20 cellular contexts compared by ENCODE assay signal in the genomic region with DNA sequence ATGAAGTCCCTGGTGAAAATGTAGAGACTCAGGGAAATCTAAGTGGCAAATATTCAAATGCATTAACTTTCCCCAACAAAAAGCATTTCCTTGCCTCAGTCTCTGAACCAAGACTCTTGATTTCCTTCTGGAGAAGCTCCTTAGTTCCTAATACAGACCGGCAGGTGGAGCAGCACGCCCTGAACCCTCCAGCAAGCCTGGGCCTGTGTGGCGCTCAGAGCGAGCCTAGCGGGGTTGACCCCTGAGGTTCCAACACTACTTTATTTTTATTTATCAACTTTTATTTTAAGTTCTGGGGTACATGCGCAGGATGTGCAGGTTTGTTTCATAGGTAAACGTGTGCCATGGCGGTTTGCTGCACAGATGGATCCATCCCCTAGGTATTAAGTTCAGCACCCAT. TPM values are rescaled to one million over a fixed set of nuclear protein-coding genes. Genes with fewer than 3 reads are reported as not detected.
A peak's percentile ranks its signal among the peaks of the same experiment; 100 is the strongest.
DNase-seq lines count a peak whose midpoint lies in the region; TF ChIP-seq lines count a peak whose summit lies in the region.
"Had no signal": no experiment of that assay in that cellular context is flagged by ENCODE, and none has a peak within 500 bp of the region (broad histone marks: within the 10 kb centered on the region; RNA-seq: fewer than 3 reads in every experiment).

No MANE protein-coding gene starts in this region.

- in situ Hi-C loops in T47D (cut with HindIII; ENCODE audit: low pct_unique_long_range_greater_than_20kb, low sequenced_read_pairs) = no loop called here

- H2AFZ ChIP-seq in PC-9 = no peak overlapping the region

- H3K4me3 ChIP-seq in PC-9 (no peak overlapping the region), endodermal cell (ENCODE audit: low read length) (no peak overlapping the region), tibial artery (no peak overlapping the region)
- H3K4me3 ChIP-seq in effector memory CD4-positive, alpha-beta T cell (ENCODE audit: insufficient read depth, low read depth, low read length, poor library complexity, severe bottlenecking) = no peak overlapping the region
- H3K4me3 ChIP-seq: A549, BLaER1, HAP-1 had no signal

- no peaks in the 10 kb centered on the region for H3K4me1 ChIP-seq in PC-9 (replicated peaks; ENCODE audit: insufficient read depth)
- H3K4me1 ChIP-seq in endodermal cell (ENCODE audit: control insufficient read depth, insufficient read depth, low read length) = no peaks in the 10 kb centered on the region
- no peaks in the 10 kb centered on the region for H3K4me1 ChIP-seq in effector memory CD4-positive, alpha-beta T cell (ENCODE audit: control insufficient read depth, insufficient read depth, low read length, poor library complexity, severe bottlenecking)
- H3K4me1 ChIP-seq in tibial artery = no peaks in the 10 kb centered on the region
- H3K4me1 ChIP-seq: A549, BLaER1, HAP-1 had no signal

- POLR2A ChIA-PET in MCF 10A (lab: Yijun Ruan, JAX) = no interaction called here
- POLR2A ChIA-PET in PC-9 (lab: Charles Lee; ENCODE audit: unreplicated experiment) = no interaction called here

- H3K9me3 Mint-ChIP-seq in MCF 10A (ENCODE audit: unreplicated experiment) (peaks cover 16% of the 10 kb centered on the region), endodermal cell (peaks cover 8% of the 10 kb centered on the region)

- intact Hi-C loops in MCF 10A (cut with micrococcal nuclease) = no loop called here
- intact Hi-C loops in PC-9 (cut with micrococcal nuclease; ENCODE audit: unreplicated experiment) = no loop called here
- intact Hi-C loops in tibial artery (cut with DNase I; ENCODE audit: low total_unique reads) = no loop called here

- H3K27me3 Mint-ChIP-seq in MCF 10A (ENCODE audit: insufficient read depth, unreplicated experiment) = no peaks in the 10 kb centered on the region
- no peaks in the 10 kb centered on the region for H3K27me3 Mint-ChIP-seq in endodermal cell (ENCODE audit: insufficient read depth)
- H3K27me3 Mint-ChIP-seq: CD4-positive, alpha-beta memory T cell had no signal

- no peaks in the 10 kb centered on the region for H3K9me2 ChIP-seq in PC-9 (ENCODE audit: insufficient read depth)

- H3K9me3 ChIP-seq in PC-9 (ENCODE audit: insufficient read depth, low read depth) = no peaks in the 10 kb centered on the region
- H3K9me3 ChIP-seq in endodermal cell (ENCODE audit: control insufficient read depth, low read length) = no peaks in the 10 kb centered on the region
- H3K9me3 ChIP-seq in effector memory CD4-positive, alpha-beta T cell (ENCODE audit: control insufficient read depth, low read length) = no peaks in the 10 kb centered on the region
- peaks cover 0 to 5% (median 0%) of the 10 kb centered on the region in 3 donors for H3K9me3 ChIP-seq in tibial artery
- H3K9me3 ChIP-seq: A549, BLaER1, HAP-1 had no signal

- no peak overlapping the region for H3K4me3 Mint-ChIP-seq in MCF 10A (ENCODE audit: unreplicated experiment)
- H3K4me3 Mint-ChIP-seq in endodermal cell = no peak overlapping the region
- H3K4me3 Mint-ChIP-seq: CD14-positive monocyte; CD4-positive, alpha-beta memory T cell had no signal

- H3K9ac ChIP-seq in endodermal cell (ENCODE audit: extremely low read depth, low read length, poor library complexity, severe bottlenecking) = no peak overlapping the region
- H3K9ac ChIP-seq: BLaER1 had no signal

- no peak overlapping the region for H3K27ac ChIP-seq in PC-9
- no peak overlapping the region for H3K27ac ChIP-seq in endodermal cell (ENCODE audit: low read depth, low read length)
- H3K27ac ChIP-seq in effector memory CD4-positive, alpha-beta T cell (ENCODE audit: insufficient read depth, low read length, poor library complexity, severe bottlenecking) = no peak overlapping the region
- no peak overlapping the region for H3K27ac ChIP-seq in tibial artery
- H3K27ac ChIP-seq: 22Rv1, A549, BLaER1 had no signal

- H3K4me1 Mint-ChIP-seq in MCF 10A (ENCODE audit: insufficient read depth, unreplicated experiment) (no peaks in the 10 kb centered on the region), endodermal cell (no peaks in the 10 kb centered on the region)
- H3K4me1 Mint-ChIP-seq: CD14-positive monocyte; CD4-positive, alpha-beta memory T cell had no signal

- no peaks in the 10 kb centered on the region for H3K36me3 Mint-ChIP-seq in MCF 10A (ENCODE audit: insufficient read depth, unreplicated experiment)
- no peaks in the 10 kb centered on the region for H3K36me3 Mint-ChIP-seq in endodermal cell (ENCODE audit: low read depth)
- H3K36me3 Mint-ChIP-seq: CD14-positive monocyte; CD4-positive, alpha-beta memory T cell had no signal

- 94 to 95% methylated on average over 3 to 8 of the region's 8 CpGs for WGBS in endodermal cell (ENCODE audit: insufficient coverage in 1 of 2, insufficient read length in 1 of 2), 2 experiments

- no peak for TF ChIP-seq CTCF in MCF 10A (IDR thresholded peaks at IDR 0.05; ENCODE audit: unreplicated experiment)
- peak; percentile 44; the same call in 1 of the 2 replicates for TF ChIP-seq CTCF in PC-9 (conservative IDR thresholded peaks at IDR 0.05)
- TF ChIP-seq CTCF in endodermal cell (conservative IDR thresholded peaks at IDR 0.05) = peak; percentile 20
- TF ChIP-seq CTCF in GM10266 (IDR thresholded peaks at IDR 0.05; ENCODE audit: control insufficient read depth, insufficient read depth, low read depth, missing control alignments) = no peak
- TF ChIP-seq CTCF in tibial artery (IDR thresholded peaks at IDR 0.05) = no peak

- H3K27me3 ChIP-seq in PC-9 (ENCODE audit: insufficient read depth, low read depth) (peaks cover 13% of the 10 kb centered on the region; the same call in 1 of the 2 replicates), endodermal cell (ENCODE audit: control insufficient read depth, insufficient read depth, low read length, poor library complexity, severe bottlenecking) (no peaks in the 10 kb centered on the region), tibial artery (no peaks in the 10 kb centered on the region)
- H3K27me3 ChIP-seq in effector memory CD4-positive, alpha-beta T cell (replicated peaks; ENCODE audit: control insufficient read depth, insufficient read depth, low read length, poor library complexity, severe bottlenecking) = no peaks in the 10 kb centered on the region
- H3K27me3 ChIP-seq: BLaER1 had no signal

- CTCF ChIA-PET in MCF 10A (lab: Yijun Ruan, JAX) (no interaction called here), PC-9 (lab: Charles Lee) (no interaction called here)

- H4K20me1 ChIP-seq in PC-9 (ENCODE audit: insufficient read depth) = no peaks in the 10 kb centered on the region; the same call in 1 of the 2 replicates
- H4K20me1 ChIP-seq: BLaER1 had no signal

- no peak overlapping the region for H3K4me2 ChIP-seq in PC-9
- H3K4me2 ChIP-seq: A549, BLaER1 had no signal

- H3F3A ChIP-seq in PC-9 (ENCODE audit: insufficient read depth, low read depth) = no peaks in the 10 kb centered on the region

- BruUV-seq in MCF 10A (replicated peaks; lab: Mats Ljungman, UMichigan) = no TSS peak
- no TSS peak for BruUV-seq in PC-9 (replicated peaks; lab: Mats Ljungman, UMichigan)

- H3K79me2 ChIP-seq in PC-9 (ENCODE audit: low read depth) = no peaks in the 10 kb centered on the region

- H3K36me3 ChIP-seq in PC-9 (ENCODE audit: low read depth) = no peaks in the 10 kb centered on the region
- no peaks in the 10 kb centered on the region for H3K36me3 ChIP-seq in endodermal cell (ENCODE audit: control insufficient read depth, insufficient read depth, low read length)
- H3K36me3 ChIP-seq in effector memory CD4-positive, alpha-beta T cell (ENCODE audit: control insufficient read depth, insufficient read depth, low read length) = no peaks in the 10 kb centered on the region
- H3K36me3 ChIP-seq in tibial artery = no peaks in the 10 kb centered on the region
- H3K36me3 ChIP-seq: BLaER1, HAP-1 had no signal

- peak; percentile 3 to 19 for DNase-seq in T47D (ENCODE audit: low read depth in 1 of 2, low spot score in 1 of 2)
- no peak for DNase-seq in MCF 10A (ENCODE audit: unreplicated experiment)
- DNase-seq in PC-9 = no peak
- no peak for DNase-seq in endodermal cell
- DNase-seq in effector memory CD4-positive, alpha-beta T cell = no peak
- DNase-seq in GM10266 (ENCODE audit: extremely low spot score) = no peak
- no peak for DNase-seq in tibial artery
- DNase-seq: CD4-positive, alpha-beta memory T cell; DMS153; DMS79; GDM1; GOT3; IMR-90 had no signal

- H3K27ac Mint-ChIP-seq in MCF 10A (ENCODE audit: low read depth, unreplicated experiment) = no peak overlapping the region
- no peak overlapping the region for H3K27ac Mint-ChIP-seq in endodermal cell
- H3K27ac Mint-ChIP-seq: CD14-positive monocyte; CD4-positive, alpha-beta memory T cell had no signal

RNA-seq across cellular contexts. Expression of a gene that starts 50.8 kb away (rescaled TPM):
- not detected in 2 replicates for total RNA-seq in MCF 10A (2022)
- not detected in 2 replicates for total RNA-seq in PC-9 (2021)
- total RNA-seq in endodermal cell = under 1 TPM; 0.42 to 0.44 TPM
- 2.1 TPM for polyA plus RNA-seq in endodermal cell (2013, experiment 1 of 2)
- polyA plus RNA-seq in endodermal cell (2013, experiment 2 of 2) = 0.87 TPM
- total RNA-seq: Daoy, IMR-90 had no signal
- polyA plus RNA-seq: AG04450, CD14-positive monocyte, IMR-90 had no signal

RNA-seq across cellular contexts. Expression of a gene that starts 51.0 kb away (rescaled TPM):
- 2.5 and 6.0 TPM in 2 replicates for total RNA-seq in MCF 10A (2022)
- total RNA-seq in PC-9 (2021) = not detected in 2 replicates
- 1 to 10 TPM; 3.3 to 4.8 TPM for total RNA-seq in endodermal cell
- polyA plus RNA-seq in endodermal cell (2013, experiment 1 of 2) = 5.8 TPM
- 2.6 TPM for polyA plus RNA-seq in endodermal cell (2013, experiment 2 of 2)
- total RNA-seq: Daoy had no signal
- polyA plus RNA-seq: AG04450 had no signal

Comparison
In these comparisons a context has a peak if more than half of its experiments do, and no peak if none do; other contexts are left out.
1. DNase-seq: peak in T47D (2 of 2); none in MCF 10A (single experiment), PC-9 (0 of 2), endodermal cell (single experiment), effector memory CD4-positive, alpha-beta T cell (0 of 3), GM10266 (single experiment) and tibial artery (0 of 2).
2. CTCF ChIP-seq: peak in PC-9 (single experiment) and endodermal cell (single experiment); none in MCF 10A (single experiment), GM10266 (single experiment) and tibial artery (0 of 2).